ENCODE assay signal across 1 cellular context in genomic region chr19:2775556-2776430, GRCh38.
TF ChIP-seq lines count a peak whose summit lies in the region.

No MANE protein-coding gene starts in this region.

TF ChIP-seq in HepG2, 621 proteins besides CTCF, POLR2A, EP300 and RAD21 (continued from another document and continues in another):
- TF ChIP-seq, protein P1, sequence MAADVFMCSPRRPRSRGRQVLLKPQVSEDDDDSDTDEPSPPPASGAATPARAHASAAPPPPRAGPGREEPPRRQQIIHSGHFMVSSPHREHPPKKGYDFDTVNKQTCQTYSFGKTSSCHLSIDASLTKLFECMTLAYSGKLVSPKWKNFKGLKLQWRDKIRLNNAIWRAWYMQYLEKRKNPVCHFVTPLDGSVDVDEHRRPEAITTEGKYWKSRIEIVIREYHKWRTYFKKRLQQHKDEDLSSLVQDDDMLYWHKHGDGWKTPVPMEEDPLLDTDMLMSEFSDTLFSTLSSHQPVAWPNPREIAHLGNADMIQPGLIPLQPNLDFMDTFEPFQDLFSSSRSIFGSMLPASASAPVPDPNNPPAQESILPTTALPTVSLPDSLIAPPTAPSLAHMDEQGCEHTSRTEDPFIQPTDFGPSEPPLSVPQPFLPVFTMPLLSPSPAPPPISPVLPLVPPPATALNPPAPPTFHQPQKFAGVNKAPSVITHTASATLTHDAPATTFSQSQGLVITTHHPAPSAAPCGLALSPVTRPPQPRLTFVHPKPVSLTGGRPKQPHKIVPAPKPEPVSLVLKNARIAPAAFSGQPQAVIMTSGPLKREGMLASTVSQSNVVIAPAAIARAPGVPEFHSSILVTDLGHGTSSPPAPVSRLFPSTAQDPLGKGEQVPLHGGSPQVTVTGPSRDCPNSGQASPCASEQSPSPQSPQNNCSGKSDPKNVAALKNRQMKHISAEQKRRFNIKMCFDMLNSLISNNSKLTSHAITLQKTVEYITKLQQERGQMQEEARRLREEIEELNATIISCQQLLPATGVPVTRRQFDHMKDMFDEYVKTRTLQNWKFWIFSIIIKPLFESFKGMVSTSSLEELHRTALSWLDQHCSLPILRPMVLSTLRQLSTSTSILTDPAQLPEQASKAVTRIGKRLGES (CRISPR knock-in tag; IDR thresholded peaks at IDR 0.05; ENCODE audit: borderline replicate concordance): no peak
- no peak for TF ChIP-seq SRF (IDR thresholded peaks at IDR 0.05; ENCODE audit: low read depth, low read length)
- TF ChIP-seq, protein P2, sequence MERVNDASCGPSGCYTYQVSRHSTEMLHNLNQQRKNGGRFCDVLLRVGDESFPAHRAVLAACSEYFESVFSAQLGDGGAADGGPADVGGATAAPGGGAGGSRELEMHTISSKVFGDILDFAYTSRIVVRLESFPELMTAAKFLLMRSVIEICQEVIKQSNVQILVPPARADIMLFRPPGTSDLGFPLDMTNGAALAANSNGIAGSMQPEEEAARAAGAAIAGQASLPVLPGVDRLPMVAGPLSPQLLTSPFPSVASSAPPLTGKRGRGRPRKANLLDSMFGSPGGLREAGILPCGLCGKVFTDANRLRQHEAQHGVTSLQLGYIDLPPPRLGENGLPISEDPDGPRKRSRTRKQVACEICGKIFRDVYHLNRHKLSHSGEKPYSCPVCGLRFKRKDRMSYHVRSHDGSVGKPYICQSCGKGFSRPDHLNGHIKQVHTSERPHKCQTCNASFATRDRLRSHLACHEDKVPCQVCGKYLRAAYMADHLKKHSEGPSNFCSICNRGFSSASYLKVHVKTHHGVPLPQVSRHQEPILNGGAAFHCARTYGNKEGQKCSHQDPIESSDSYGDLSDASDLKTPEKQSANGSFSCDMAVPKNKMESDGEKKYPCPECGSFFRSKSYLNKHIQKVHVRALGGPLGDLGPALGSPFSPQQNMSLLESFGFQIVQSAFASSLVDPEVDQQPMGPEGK (CRISPR knock-in tag; IDR thresholded peaks at IDR 0.05): no peak
- TF ChIP-seq, protein P3, sequence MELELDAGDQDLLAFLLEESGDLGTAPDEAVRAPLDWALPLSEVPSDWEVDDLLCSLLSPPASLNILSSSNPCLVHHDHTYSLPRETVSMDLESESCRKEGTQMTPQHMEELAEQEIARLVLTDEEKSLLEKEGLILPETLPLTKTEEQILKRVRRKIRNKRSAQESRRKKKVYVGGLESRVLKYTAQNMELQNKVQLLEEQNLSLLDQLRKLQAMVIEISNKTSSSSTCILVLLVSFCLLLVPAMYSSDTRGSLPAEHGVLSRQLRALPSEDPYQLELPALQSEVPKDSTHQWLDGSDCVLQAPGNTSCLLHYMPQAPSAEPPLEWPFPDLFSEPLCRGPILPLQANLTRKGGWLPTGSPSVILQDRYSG (CRISPR knock-in tag; IDR thresholded peaks at IDR 0.05): no peak
- 0 out of 2 replicates have a peak, but pooled peaks have one; percentile 25 for TF ChIP-seq RXRA (CRISPR knock-in tag; IDR thresholded peaks at IDR 0.05)
- TF ChIP-seq JDP2 (CRISPR knock-in tag; IDR thresholded peaks at IDR 0.05; ENCODE audit: borderline replicate concordance): no peak
- peak; percentile 54 for TF ChIP-seq MYC (CRISPR knock-in tag; IDR thresholded peaks at IDR 0.05; ENCODE audit: borderline replicate concordance)
- TF ChIP-seq ZNF18 (CRISPR knock-in tag; IDR thresholded peaks at IDR 0.05; ENCODE audit: insufficient replicate concordance): no peak
- no peak for TF ChIP-seq MIER3 (CRISPR knock-in tag; IDR thresholded peaks at IDR 0.05; ENCODE audit: borderline replicate concordance)
- TF ChIP-seq ZFY (CRISPR knock-in tag; IDR thresholded peaks at IDR 0.05): peak; percentile 46; the same call in 1 of the 2 replicates
- TF ChIP-seq DNMT1 (CRISPR knock-in tag; IDR thresholded peaks at IDR 0.05): no peak
- TF ChIP-seq PRPF4 (IDR thresholded peaks at IDR 0.05; ENCODE audit: low read depth, low read length, poor library complexity, severe bottlenecking): no peak
- no peak for TF ChIP-seq ZNF780A (CRISPR knock-in tag; IDR thresholded peaks at IDR 0.05)
- no peak for TF ChIP-seq FOXA3 (CRISPR knock-in tag; IDR thresholded peaks at IDR 0.05)
- TF ChIP-seq, protein P4, sequence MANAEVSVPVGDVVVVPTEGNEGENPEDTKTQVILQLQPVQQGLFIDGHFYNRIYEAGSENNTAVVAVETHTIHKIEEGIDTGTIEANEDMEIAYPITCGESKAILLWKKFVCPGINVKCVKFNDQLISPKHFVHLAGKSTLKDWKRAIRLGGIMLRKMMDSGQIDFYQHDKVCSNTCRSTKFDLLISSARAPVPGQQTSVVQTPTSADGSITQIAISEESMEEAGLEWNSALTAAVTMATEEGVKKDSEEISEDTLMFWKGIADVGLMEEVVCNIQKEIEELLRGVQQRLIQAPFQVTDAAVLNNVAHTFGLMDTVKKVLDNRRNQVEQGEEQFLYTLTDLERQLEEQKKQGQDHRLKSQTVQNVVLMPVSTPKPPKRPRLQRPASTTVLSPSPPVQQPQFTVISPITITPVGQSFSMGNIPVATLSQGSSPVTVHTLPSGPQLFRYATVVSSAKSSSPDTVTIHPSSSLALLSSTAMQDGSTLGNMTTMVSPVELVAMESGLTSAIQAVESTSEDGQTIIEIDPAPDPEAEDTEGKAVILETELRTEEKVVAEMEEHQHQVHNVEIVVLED (CRISPR knock-in tag; IDR thresholded peaks at IDR 0.05; ENCODE audit: borderline replicate concordance): peak; percentile 24; the same call in 1 of the 2 replicates
- no peak for TF ChIP-seq CENPX (CRISPR knock-in tag; IDR thresholded peaks at IDR 0.05)
- TF ChIP-seq, protein P5, sequence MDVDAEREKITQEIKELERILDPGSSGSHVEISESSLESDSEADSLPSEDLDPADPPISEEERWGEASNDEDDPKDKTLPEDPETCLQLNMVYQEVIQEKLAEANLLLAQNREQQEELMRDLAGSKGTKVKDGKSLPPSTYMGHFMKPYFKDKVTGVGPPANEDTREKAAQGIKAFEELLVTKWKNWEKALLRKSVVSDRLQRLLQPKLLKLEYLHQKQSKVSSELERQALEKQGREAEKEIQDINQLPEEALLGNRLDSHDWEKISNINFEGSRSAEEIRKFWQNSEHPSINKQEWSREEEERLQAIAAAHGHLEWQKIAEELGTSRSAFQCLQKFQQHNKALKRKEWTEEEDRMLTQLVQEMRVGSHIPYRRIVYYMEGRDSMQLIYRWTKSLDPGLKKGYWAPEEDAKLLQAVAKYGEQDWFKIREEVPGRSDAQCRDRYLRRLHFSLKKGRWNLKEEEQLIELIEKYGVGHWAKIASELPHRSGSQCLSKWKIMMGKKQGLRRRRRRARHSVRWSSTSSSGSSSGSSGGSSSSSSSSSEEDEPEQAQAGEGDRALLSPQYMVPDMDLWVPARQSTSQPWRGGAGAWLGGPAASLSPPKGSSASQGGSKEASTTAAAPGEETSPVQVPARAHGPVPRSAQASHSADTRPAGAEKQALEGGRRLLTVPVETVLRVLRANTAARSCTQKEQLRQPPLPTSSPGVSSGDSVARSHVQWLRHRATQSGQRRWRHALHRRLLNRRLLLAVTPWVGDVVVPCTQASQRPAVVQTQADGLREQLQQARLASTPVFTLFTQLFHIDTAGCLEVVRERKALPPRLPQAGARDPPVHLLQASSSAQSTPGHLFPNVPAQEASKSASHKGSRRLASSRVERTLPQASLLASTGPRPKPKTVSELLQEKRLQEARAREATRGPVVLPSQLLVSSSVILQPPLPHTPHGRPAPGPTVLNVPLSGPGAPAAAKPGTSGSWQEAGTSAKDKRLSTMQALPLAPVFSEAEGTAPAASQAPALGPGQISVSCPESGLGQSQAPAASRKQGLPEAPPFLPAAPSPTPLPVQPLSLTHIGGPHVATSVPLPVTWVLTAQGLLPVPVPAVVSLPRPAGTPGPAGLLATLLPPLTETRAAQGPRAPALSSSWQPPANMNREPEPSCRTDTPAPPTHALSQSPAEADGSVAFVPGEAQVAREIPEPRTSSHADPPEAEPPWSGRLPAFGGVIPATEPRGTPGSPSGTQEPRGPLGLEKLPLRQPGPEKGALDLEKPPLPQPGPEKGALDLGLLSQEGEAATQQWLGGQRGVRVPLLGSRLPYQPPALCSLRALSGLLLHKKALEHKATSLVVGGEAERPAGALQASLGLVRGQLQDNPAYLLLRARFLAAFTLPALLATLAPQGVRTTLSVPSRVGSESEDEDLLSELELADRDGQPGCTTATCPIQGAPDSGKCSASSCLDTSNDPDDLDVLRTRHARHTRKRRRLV (CRISPR knock-in tag; IDR thresholded peaks at IDR 0.05): no peak
- TF ChIP-seq HNF4G (IDR thresholded peaks at IDR 0.05; ENCODE audit: borderline replicate concordance, low read depth, low read length): no peak
- TF ChIP-seq HNF4G (CRISPR knock-in tag; IDR thresholded peaks at IDR 0.05; ENCODE audit: borderline replicate concordance, low read depth): no peak
- TF ChIP-seq, protein P6, sequence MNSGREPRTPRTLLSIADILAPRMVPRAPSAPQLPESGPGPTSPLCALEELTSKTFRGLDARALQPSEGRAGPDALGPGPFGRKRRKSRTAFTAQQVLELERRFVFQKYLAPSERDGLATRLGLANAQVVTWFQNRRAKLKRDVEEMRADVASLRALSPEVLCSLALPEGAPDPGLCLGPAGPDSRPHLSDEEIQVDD (CRISPR knock-in tag; IDR thresholded peaks at IDR 0.05; ENCODE audit: borderline replicate concordance): no peak
- no peak for TF ChIP-seq EED (CRISPR knock-in tag; IDR thresholded peaks at IDR 0.05)
- no peak for TF ChIP-seq ZSCAN12 (CRISPR knock-in tag; IDR thresholded peaks at IDR 0.05)
- no peak for TF ChIP-seq HCFC1 (IDR thresholded peaks at IDR 0.05; ENCODE audit: low read depth, low read length)
- TF ChIP-seq ZNF143 (CRISPR knock-in tag; IDR thresholded peaks at IDR 0.05): peak; percentile 23; the same call in 1 of the 2 replicates
- no peak for TF ChIP-seq REXO4 (CRISPR knock-in tag; IDR thresholded peaks at IDR 0.05; ENCODE audit: borderline replicate concordance)
- TF ChIP-seq ZNF777 (CRISPR knock-in tag; IDR thresholded peaks at IDR 0.05): no peak
- TF ChIP-seq, protein P7, sequence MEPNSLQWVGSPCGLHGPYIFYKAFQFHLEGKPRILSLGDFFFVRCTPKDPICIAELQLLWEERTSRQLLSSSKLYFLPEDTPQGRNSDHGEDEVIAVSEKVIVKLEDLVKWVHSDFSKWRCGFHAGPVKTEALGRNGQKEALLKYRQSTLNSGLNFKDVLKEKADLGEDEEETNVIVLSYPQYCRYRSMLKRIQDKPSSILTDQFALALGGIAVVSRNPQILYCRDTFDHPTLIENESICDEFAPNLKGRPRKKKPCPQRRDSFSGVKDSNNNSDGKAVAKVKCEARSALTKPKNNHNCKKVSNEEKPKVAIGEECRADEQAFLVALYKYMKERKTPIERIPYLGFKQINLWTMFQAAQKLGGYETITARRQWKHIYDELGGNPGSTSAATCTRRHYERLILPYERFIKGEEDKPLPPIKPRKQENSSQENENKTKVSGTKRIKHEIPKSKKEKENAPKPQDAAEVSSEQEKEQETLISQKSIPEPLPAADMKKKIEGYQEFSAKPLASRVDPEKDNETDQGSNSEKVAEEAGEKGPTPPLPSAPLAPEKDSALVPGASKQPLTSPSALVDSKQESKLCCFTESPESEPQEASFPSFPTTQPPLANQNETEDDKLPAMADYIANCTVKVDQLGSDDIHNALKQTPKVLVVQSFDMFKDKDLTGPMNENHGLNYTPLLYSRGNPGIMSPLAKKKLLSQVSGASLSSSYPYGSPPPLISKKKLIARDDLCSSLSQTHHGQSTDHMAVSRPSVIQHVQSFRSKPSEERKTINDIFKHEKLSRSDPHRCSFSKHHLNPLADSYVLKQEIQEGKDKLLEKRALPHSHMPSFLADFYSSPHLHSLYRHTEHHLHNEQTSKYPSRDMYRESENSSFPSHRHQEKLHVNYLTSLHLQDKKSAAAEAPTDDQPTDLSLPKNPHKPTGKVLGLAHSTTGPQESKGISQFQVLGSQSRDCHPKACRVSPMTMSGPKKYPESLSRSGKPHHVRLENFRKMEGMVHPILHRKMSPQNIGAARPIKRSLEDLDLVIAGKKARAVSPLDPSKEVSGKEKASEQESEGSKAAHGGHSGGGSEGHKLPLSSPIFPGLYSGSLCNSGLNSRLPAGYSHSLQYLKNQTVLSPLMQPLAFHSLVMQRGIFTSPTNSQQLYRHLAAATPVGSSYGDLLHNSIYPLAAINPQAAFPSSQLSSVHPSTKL (CRISPR knock-in tag; IDR thresholded peaks at IDR 0.05): peak; percentile 33; the same call in 1 of the 2 replicates
- no peak for TF ChIP-seq CCAR2 (optimal IDR thresholded peaks at IDR 0.05; ENCODE audit: low read depth, low read length)
- no peak for TF ChIP-seq NFATC3 (CRISPR knock-in tag; IDR thresholded peaks at IDR 0.05)
- TF ChIP-seq SP140L (CRISPR knock-in tag; IDR thresholded peaks at IDR 0.05; ENCODE audit: borderline replicate concordance): no peak
- no peak for TF ChIP-seq ZNF564 (CRISPR knock-in tag; IDR thresholded peaks at IDR 0.05)
- TF ChIP-seq MTA1 (CRISPR knock-in tag; IDR thresholded peaks at IDR 0.05; ENCODE audit: borderline replicate concordance): no peak
